In the genomic region with DNA sequence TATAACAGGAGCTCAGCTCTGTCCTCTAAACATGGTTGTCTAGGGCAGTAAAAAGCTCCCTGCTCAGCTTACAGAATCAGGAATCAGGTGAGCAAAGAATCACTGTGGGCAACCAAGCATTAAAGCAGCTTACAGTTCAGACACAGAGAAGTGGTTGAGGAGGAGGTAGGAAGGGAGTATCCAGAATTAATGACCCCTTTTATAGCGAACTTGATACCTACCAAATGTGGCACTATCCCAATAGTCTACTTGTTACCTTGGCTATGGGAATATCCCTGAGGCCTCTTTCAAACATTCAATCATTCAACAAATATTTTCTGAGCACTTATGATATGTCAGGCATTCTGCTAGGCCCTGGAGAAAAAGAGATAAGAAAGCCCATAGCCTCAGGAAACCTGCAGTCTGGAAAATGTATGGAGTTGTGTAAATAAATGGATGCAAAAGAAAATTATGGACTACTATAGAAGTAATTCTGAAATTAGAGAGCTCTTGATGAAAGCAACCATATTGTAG, we compare ENCODE assay signal across 18 cellular contexts.
DNase-seq lines count a peak whose midpoint lies in the region; FAIRE-seq and TF ChIP-seq lines count a peak whose summit lies in the region.
"Had no signal": no experiment of that assay in that cellular context is flagged by ENCODE, and none has a peak within 500 bp of the region (broad histone marks: within the 10 kb centered on the region; RNA-seq: fewer than 3 reads in every experiment).

No MANE protein-coding gene starts in this region.

- no peaks in the 10 kb centered on the region for H3F3A ChIP-seq in neural progenitor cell (ENCODE audit: low read depth)

- H3K4me3 ChIP-seq in neural progenitor cell, result no peak overlapping the region
- H3K4me3 ChIP-seq: skin epidermis had no signal

- no peaks in the 10 kb centered on the region for H3K36me3 ChIP-seq in neural progenitor cell
- H3K36me3 ChIP-seq: BE2C had no signal

- peak overlapping the region; percentile 79 for H3K27ac Mint-ChIP-seq in neural progenitor cell
- H3K27ac Mint-ChIP-seq: T-helper 17 cell had no signal

- no peak for FAIRE-seq in H54 (lab: Jason Lieb, UNC)

- no peak for TF ChIP-seq POLR2A in H54 (IDR thresholded peaks at IDR 0.05; ENCODE audit: low read depth, low read length)

- H3K27me3 Mint-ChIP-seq in neural progenitor cell (ENCODE audit: insufficient read depth, low read depth), result peaks cover 5% of the 10 kb centered on the region
- H3K27me3 Mint-ChIP-seq: T-helper 17 cell had no signal

- H3K79me2 ChIP-seq in neural progenitor cell (ENCODE audit: low read depth), result no peaks in the 10 kb centered on the region
- H3K79me2 ChIP-seq: parathyroid adenoma had no signal

- H3K27me3 ChIP-seq in neural progenitor cell, result no peaks in the 10 kb centered on the region

- H2AFZ ChIP-seq in neural progenitor cell (replicated peaks), result no peak overlapping the region
- H2AFZ ChIP-seq: parathyroid adenoma had no signal

- H3K4me1 ChIP-seq in neural progenitor cell, result peaks cover 17% of the 10 kb centered on the region
- H3K4me1 ChIP-seq: BE2C, parathyroid adenoma had no signal

- H4K20me1 ChIP-seq in neural progenitor cell (ENCODE audit: low read depth), result no peaks in the 10 kb centered on the region

- no peaks in the 10 kb centered on the region for H3K9me3 ChIP-seq in neural progenitor cell (ENCODE audit: low read depth)
- H3K9me3 ChIP-seq: BE2C had no signal

- H3K4me1 Mint-ChIP-seq in neural progenitor cell, result peaks cover 38% of the 10 kb centered on the region

- H3K4me3 Mint-ChIP-seq in neural progenitor cell, result no peak overlapping the region
- H3K4me3 Mint-ChIP-seq: T-helper 17 cell had no signal

- no peak for TF ChIP-seq CTCF in neural progenitor cell (IDR thresholded peaks at IDR 0.05)

- no peak overlapping the region for H3K9ac ChIP-seq in neural progenitor cell
- H3K9ac ChIP-seq: parathyroid adenoma had no signal

- no peaks in the 10 kb centered on the region for H3K36me3 Mint-ChIP-seq in neural progenitor cell

- DNase-seq in DMS79 (lab: John Stamatoyannopoulos, UW) (peak; percentile 70), NCI-H2081 (lab: John Stamatoyannopoulos, UW) (peak; percentile 4 to 36), NCI-H82 (lab: John Stamatoyannopoulos, UW) (peak; percentile 88), neural progenitor cell (ENCODE audit: low spot score) (peak; percentile 32), iPS-NIHi7 (ENCODE audit: extremely low spot score) (no peak), H54 (ENCODE audit: insufficient read length, low spot score) (no peak)
- no peak for DNase-seq in activated CD4-positive, alpha-beta T cell treated with anti-CD3 and anti-CD28 coated beads, Interleukin-2, amount 50 U/mL, for 1 hour
- DNase-seq: activated CD4-positive, alpha-beta T cell treated with anti-CD3 and anti-CD28 coated beads for 1 hour; activated effector memory CD4-positive, alpha-beta T cell treated with anti-CD3 and anti-CD28 coated beads, Interleukin-2, amount 50 U/mL, for 16 hours; amygdala; BE2C; hypothalamus; KBM-7; NCI-H1048; SHP77; T-helper 17 cell had no signal

- peaks cover 2% of the 10 kb centered on the region for H3K9me3 Mint-ChIP-seq in neural progenitor cell

- no peak overlapping the region for H3K27ac ChIP-seq in neural progenitor cell
- H3K27ac ChIP-seq: parathyroid adenoma, skin epidermis had no signal

- H3K4me2 ChIP-seq in neural progenitor cell, result peak overlapping the region; percentile 18

Comparison
In these comparisons a context has a peak if more than half of its experiments do, and no peak if none do; other contexts are left out.
1. DNase-seq: peak in DMS79 (single experiment), NCI-H2081 (2 of 2), NCI-H82 (single experiment) and neural progenitor cell (single experiment); none in iPS-NIHi7 (single experiment), H54 (single experiment) and activated CD4-positive, alpha-beta T cell treated with anti-CD3 and anti-CD28 coated beads, Interleukin-2, amount 50 U/mL, for 1 hour (single experiment).